In genomic region chr20:33945391-33946079, GRCh38 we compare ENCODE assay signal across 14 cellular contexts. TPM values are rescaled to one million over a fixed set of nuclear protein-coding genes. Genes with fewer than 3 reads are reported as not detected.
DNase-seq lines count a peak whose midpoint lies in the region; ATAC-seq and TF ChIP-seq lines count a peak whose summit lies in the region.
"Had no signal": no experiment of that assay in that cellular context is flagged by ENCODE, and none has a peak within 500 bp of the region (broad histone marks: within the 10 kb centered on the region; RNA-seq: fewer than 3 reads in every experiment).

No MANE protein-coding gene starts in this region.

- no peaks in the 10 kb centered on the region for H3K27me3 ChIP-seq in GM23248 (replicated peaks; ENCODE audit: insufficient read depth)
- H3K27me3 ChIP-seq: neural progenitor cell, stomach had no signal

- intact Hi-C loops in posterior cingulate gyrus (cut with DNase I): loop anchor here (5.0 kb wide), 1 partner anchor 47 kb away; the partner anchor contains the start of gene RALY

- H3K4me2 ChIP-seq in GM23248 (ENCODE audit: unreplicated experiment): peak overlapping the region; percentile 27
- H3K4me2 ChIP-seq: KMS-11, neural progenitor cell had no signal

- H3K36me3 ChIP-seq in GM23248 (ENCODE audit: low read depth): no peaks in the 10 kb centered on the region
- H3K36me3 ChIP-seq: neural progenitor cell, stomach, WERI-Rb-1 had no signal

- no peak overlapping the region for H2AFZ ChIP-seq in GM23248
- H2AFZ ChIP-seq: neural progenitor cell had no signal

- no peaks in the 10 kb centered on the region for H3F3A ChIP-seq in GM23248 (ENCODE audit: insufficient read depth)

- no peaks in the 10 kb centered on the region for H4K20me1 ChIP-seq in GM23248 (ENCODE audit: insufficient read depth)

- H3K9ac ChIP-seq in GM23248: no peak overlapping the region
- H3K9ac ChIP-seq: KMS-11, neural progenitor cell had no signal

- no peaks in the 10 kb centered on the region for H3K79me2 ChIP-seq in GM23248 (ENCODE audit: insufficient read depth)

- H3K27ac ChIP-seq in GM23248: peak overlapping the region; percentile 49
- H3K27ac ChIP-seq: KMS-11, neural progenitor cell, stomach, WERI-Rb-1 had no signal

- H3K9me2 ChIP-seq in GM23248 (ENCODE audit: insufficient read depth): no peaks in the 10 kb centered on the region

- in situ Hi-C loops in GM23248 (cut with MboI): no loop called here

- no peak for ATAC-seq in HG03442 (IDR thresholded peaks at IDR 0.05; ENCODE audit: unreplicated experiment)
- ATAC-seq in GM18858 (IDR thresholded peaks at IDR 0.05; ENCODE audit: unreplicated experiment): no peak
- ATAC-seq in HG03439 (IDR thresholded peaks at IDR 0.05; ENCODE audit: unreplicated experiment): no peak
- no peak for ATAC-seq in HG02763 (IDR thresholded peaks at IDR 0.05; ENCODE audit: unreplicated experiment)

- peak; percentile 94 for DNase-seq in GM23248
- peak; percentile 51 for DNase-seq in SW480 (ENCODE audit: low spot score)
- DNase-seq in fibroblast of pulmonary artery (ENCODE audit: low read depth): peak; percentile 82
- peak in 7 of 10 donors; percentile 13 to 95 (median 64) for DNase-seq in posterior cingulate gyrus
- DNase-seq: NCI-H446, SHP77, stomach, WERI-Rb-1 had no signal

- H3K4me3 ChIP-seq in GM23248 (no peak overlapping the region), fibroblast of pulmonary artery (replicated peaks; ENCODE audit: low read depth, low read length) (no peak overlapping the region)
- H3K4me3 ChIP-seq: neural progenitor cell, stomach had no signal

- H3K4me1 ChIP-seq in GM23248 (ENCODE audit: insufficient read depth): peaks cover 5% of the 10 kb centered on the region
- H3K4me1 ChIP-seq: neural progenitor cell, stomach had no signal

- no peaks in the 10 kb centered on the region for H3K9me3 ChIP-seq in GM23248 (ENCODE audit: low read depth)

- TF ChIP-seq CTCF in fibroblast of pulmonary artery (IDR thresholded peaks at IDR 0.05; ENCODE audit: low read length, missing control alignments): no peak

- 63 to 73% methylated on average over 5 of the region's 5 CpGs for WGBS in GM23248 (ENCODE audit: low coverage in 1 of 2, low lambda C conversion rate in 2 of 2, missing lambda C conversion rate in 2 of 2), 2 experiments

RNA-seq across cellular contexts. Expression of gene RALY, which starts 48.2 kb away (rescaled TPM):
- 65.4 and 66.3 TPM in 2 replicates for total RNA-seq in GM23248 (2014; rRNA removed; shearing (Covaris generic))
- 107 and 113 TPM in 2 replicates for polyA plus RNA-seq in GM23248 (2016; fragmentation: Nextera tagmentation; extraction: Ambion mirVana)
